In genomic region chr4:186161138-186161537, GRCh38 we compare ENCODE assay signal across 8 cellular contexts.
DNase-seq lines count a peak whose midpoint lies in the region; ATAC-seq and TF ChIP-seq lines count a peak whose summit lies in the region.

No MANE protein-coding gene starts in this region.

- TF ChIP-seq CTCF in coronary artery (IDR thresholded peaks at IDR 0.05), result no peak

- no peak overlapping the region for H3K27ac ChIP-seq in coronary artery

- TF ChIP-seq POLR2A in GM18505 (IDR thresholded peaks at IDR 0.05; ENCODE audit: borderline replicate concordance, extremely low read depth, insufficient read depth, insufficient read length), result peak; percentile 29

- ATAC-seq in GM18505 (IDR thresholded peaks at IDR 0.05; ENCODE audit: unreplicated experiment) (peak; percentile 72), GM21360 (IDR thresholded peaks at IDR 0.05; ENCODE audit: unreplicated experiment) (peak; percentile 85), HG03378 (IDR thresholded peaks at IDR 0.05; ENCODE audit: unreplicated experiment) (peak; percentile 79)

- DNase-seq in activated naive CD4-positive, alpha-beta T cell treated with anti-CD3 and anti-CD28 coated beads, Interleukin-2, amount 50 U/mL, for 16 hours, result peak; percentile 27
- DNase-seq in NCI-H69 (lab: John Stamatoyannopoulos, UW), result no peak
- DNase-seq in coronary artery (ENCODE audit: low spot score), result no peak
- no peak for DNase-seq in LoVo (ENCODE audit: low spot score)
- DNase-seq in midbrain (lab: John Stamatoyannopoulos, UW), result no peak

- no peak overlapping the region for H3K4me3 ChIP-seq in coronary artery
